Comparison of ENCODE assay signal across 18 cellular contexts in the genomic region with DNA sequence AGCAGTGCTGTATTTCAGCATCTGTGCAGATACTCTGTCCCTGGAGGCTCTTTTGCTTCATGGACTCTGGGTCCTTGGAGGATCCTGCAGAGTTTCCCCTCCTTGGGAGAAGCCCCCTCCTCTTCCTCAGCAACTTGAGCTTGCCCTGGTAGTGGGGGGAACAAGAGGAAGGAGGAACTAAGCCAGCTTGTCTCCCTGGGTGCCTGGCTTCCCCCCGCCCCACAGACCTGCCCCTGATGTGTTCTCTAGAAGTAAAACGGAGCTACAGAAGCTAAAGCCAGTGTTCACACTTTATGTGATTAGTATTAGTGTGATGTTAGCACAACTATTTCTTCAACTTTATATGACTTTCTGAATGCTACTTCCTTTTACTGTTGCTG. TPM values are rescaled to one million over a fixed set of nuclear protein-coding genes. Genes with fewer than 3 reads are reported as not detected.
DNase-seq lines count a peak whose midpoint lies in the region; ATAC-seq, FAIRE-seq and TF ChIP-seq lines count a peak whose summit lies in the region.
"Had no signal": no experiment of that assay in that cellular context is flagged by ENCODE, and none has a peak within 500 bp of the region (broad histone marks: within the 10 kb centered on the region; RNA-seq: fewer than 3 reads in every experiment).

No MANE protein-coding gene starts in this region.

- no peak overlapping the region for H3K9ac ChIP-seq in endothelial cell of umbilical vein (replicated peaks; ENCODE audit: extremely low read depth, insufficient read depth, low read length)

- CTCF ChIA-PET in activated naive CD4-positive, alpha-beta T cell treated with anti-CD3 and anti-CD28 coated beads, Interleukin-2, amount 10 ng/mL, durations not matched to agents 7 days and 5 days (lab: Charles Lee), result interaction anchor here (1.0 kb wide), 1 partner anchor 10 kb away, joined by 3 read pairs; no protein-coding TSS in a partner anchor
- CTCF ChIA-PET in endothelial cell of umbilical vein (lab: Charles Lee), result no interaction called here

- TF ChIP-seq CTCF in NB4 (IDR thresholded peaks at IDR 0.05; ENCODE audit: low read depth, low read length) (no peak), endothelial cell of umbilical vein (IDR thresholded peaks at IDR 0.05; ENCODE audit: extremely low read depth in 1 of 2, insufficient read depth in 1 of 2, low read depth in 1 of 2, low read length in 2 of 2) (no peak), stomach (IDR thresholded peaks at IDR 0.05) (no peak)

- ATAC-seq in GM21360 (IDR thresholded peaks at IDR 0.05; ENCODE audit: unreplicated experiment) (no peak), GM19455 (IDR thresholded peaks at IDR 0.05; ENCODE audit: unreplicated experiment) (no peak)
- ATAC-seq: esophagus mucosa had no signal

- H3K27me3 ChIP-seq in endothelial cell of umbilical vein (ENCODE audit: control insufficient read depth in 2 of 2, insufficient read depth in 2 of 2, low read length in 2 of 2) (no peaks in the 10 kb centered on the region), stomach (no peaks in the 10 kb centered on the region)

- no peaks in the 10 kb centered on the region for H3K9me1 ChIP-seq in endothelial cell of umbilical vein (replicated peaks; ENCODE audit: control insufficient read depth, extremely low read depth, insufficient read depth, low read length)

- dilution Hi-C loops in endothelial cell of umbilical vein (cut with MboI; ENCODE audit: extremely low pct_ligation_motif_present, low sequenced_read_pairs), result no loop called here

- H3K9me3 Mint-ChIP-seq in activated naive CD4-positive, alpha-beta T cell treated with anti-CD3 and anti-CD28 coated beads, Interleukin-2, amount 10 ng/mL, durations not matched to agents 7 days and 5 days, result no peaks in the 10 kb centered on the region

- peaks cover 68% of the 10 kb centered on the region for H3K4me1 ChIP-seq in endothelial cell of umbilical vein (ENCODE audit: control insufficient read depth, extremely low read depth, insufficient read depth, low read length)
- peaks cover 51 to 82% (median 63%) of the 10 kb centered on the region in 4 donors for H3K4me1 ChIP-seq in stomach

- no peak overlapping the region for H2AFZ ChIP-seq in endothelial cell of umbilical vein (ENCODE audit: low read depth, low read length)

- no peaks in the 10 kb centered on the region for H3K36me3 Mint-ChIP-seq in activated naive CD4-positive, alpha-beta T cell treated with anti-CD3 and anti-CD28 coated beads, Interleukin-2, amount 10 ng/mL, durations not matched to agents 7 days and 5 days

- POLR2A ChIA-PET in endothelial cell of umbilical vein (lab: Charles Lee), result no interaction called here

- no peaks in the 10 kb centered on the region for H4K20me1 ChIP-seq in endothelial cell of umbilical vein (replicated peaks; ENCODE audit: control insufficient read depth, extremely low read depth, insufficient read depth, low read length)

- no peak for FAIRE-seq in endothelial cell of umbilical vein (lab: Jason Lieb, UNC)
- FAIRE-seq: GM18507 had no signal

- peaks cover 86% of the 10 kb centered on the region for H3K79me2 ChIP-seq in endothelial cell of umbilical vein (ENCODE audit: control insufficient read depth, insufficient read depth, low read length)

- BruUV-seq in endothelial cell of umbilical vein (replicated peaks; lab: Mats Ljungman, UMichigan), result no TSS peak

- H3K36me3 ChIP-seq in endothelial cell of umbilical vein (ENCODE audit: control insufficient read depth in 2 of 2, extremely low read depth in 1 of 2, insufficient read depth in 2 of 2, low read length in 2 of 2) (no peaks in the 10 kb centered on the region), stomach (no peaks in the 10 kb centered on the region)

- H3K27me3 Mint-ChIP-seq in activated naive CD4-positive, alpha-beta T cell treated with anti-CD3 and anti-CD28 coated beads, Interleukin-2, amount 10 ng/mL, durations not matched to agents 7 days and 5 days, result peaks cover 95% of the 10 kb centered on the region

- peak overlapping the region; percentile 94 for H3K27ac Mint-ChIP-seq in activated naive CD4-positive, alpha-beta T cell treated with anti-CD3 and anti-CD28 coated beads, Interleukin-2, amount 10 ng/mL, durations not matched to agents 7 days and 5 days

- no peak overlapping the region for H3K4me2 ChIP-seq in endothelial cell of umbilical vein (ENCODE audit: insufficient read depth, low read length)

- peaks cover 53% of the 10 kb centered on the region for H3K4me1 Mint-ChIP-seq in activated naive CD4-positive, alpha-beta T cell treated with anti-CD3 and anti-CD28 coated beads, Interleukin-2, amount 10 ng/mL, durations not matched to agents 7 days and 5 days

- intact Hi-C loops in endothelial cell of umbilical vein (cut with micrococcal nuclease), result no loop called here
- intact Hi-C loops in stomach (cut with DNase I; ENCODE audit: low total_unique reads), result no loop called here

- WGBS in stomach, 5 donors, result 83 to 95% (median 88%) methylated on average over 2 of the region's 2 CpGs

- no peak for TF ChIP-seq POLR2A in NB4 (IDR thresholded peaks at IDR 0.05; ENCODE audit: extremely low read depth, insufficient read length)
- TF ChIP-seq POLR2A in endothelial cell of umbilical vein (IDR thresholded peaks at IDR 0.05; ENCODE audit: low read depth, low read length), result no peak
- TF ChIP-seq POLR2A in stomach (IDR thresholded peaks at IDR 0.05), result no peak

- DNase-seq in activated naive CD4-positive, alpha-beta T cell treated with anti-CD3 and anti-CD28 coated beads, Interleukin-2, amount 10 ng/mL, durations not matched to agents 7 days and 5 days, result no peak
- no peak for DNase-seq in activated naive CD4-positive, alpha-beta T cell treated with Interleukin-2 at 50 U/mL for 16 hours
- DNase-seq in NB4 (ENCODE audit: low read depth) (peak; percentile 54), endothelial cell of umbilical vein (ENCODE audit: low read depth, low spot score) (no peak), stomach (peak; percentile 20), GM03348 (ENCODE audit: low spot score) (no peak)
- DNase-seq: activated CD4-positive, CD25-positive, alpha-beta regulatory T cell; anterior cingulate cortex; DMS153; NCI-H2029; NCI-H446 treated with DMSO at 0.1 percent for 48 hours; stimulated activated CD4-positive, alpha-beta T cell treated with anti-CD3 and anti-CD28 coated beads, Interleukin-15, amount 100 ng/mL, for 24 hours had no signal

- TF ChIP-seq EP300 in stomach (IDR thresholded peaks at IDR 0.05), result no peak

- H3K4me3 ChIP-seq in NB4 (ENCODE audit: low read depth, low read length), result no peak overlapping the region
- no peak overlapping the region for H3K4me3 ChIP-seq in endothelial cell of umbilical vein (replicated peaks in 1 of 3; ENCODE audit: insufficient read depth in 1 of 3, low read depth in 1 of 3, low read length in 3 of 3)
- no peak overlapping the region for H3K4me3 ChIP-seq in stomach
- H3K4me3 ChIP-seq: coronary artery, lung had no signal

- H3K27ac ChIP-seq in endothelial cell of umbilical vein (ENCODE audit: insufficient read depth, low read depth, low read length) (peak overlapping the region; percentile 18), stomach (no peak overlapping the region)
- H3K27ac ChIP-seq: coronary artery had no signal

- H3K9me3 ChIP-seq in endothelial cell of umbilical vein (replicated peaks; ENCODE audit: control insufficient read depth, insufficient read depth, low read length) (no peaks in the 10 kb centered on the region), stomach (no peaks in the 10 kb centered on the region)

- H3K4me3 Mint-ChIP-seq in activated naive CD4-positive, alpha-beta T cell treated with anti-CD3 and anti-CD28 coated beads, Interleukin-2, amount 10 ng/mL, durations not matched to agents 7 days and 5 days, result peak overlapping the region; percentile 72

TF ChIP-seq in endothelial cell of umbilical vein, 7 proteins besides CTCF, POLR2A, EP300 and RAD21:
- TF ChIP-seq, protein P1, sequence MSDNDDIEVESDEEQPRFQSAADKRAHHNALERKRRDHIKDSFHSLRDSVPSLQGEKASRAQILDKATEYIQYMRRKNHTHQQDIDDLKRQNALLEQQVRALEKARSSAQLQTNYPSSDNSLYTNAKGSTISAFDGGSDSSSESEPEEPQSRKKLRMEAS (IDR thresholded peaks at IDR 0.05; ENCODE audit: insufficient read depth, insufficient read length), result no peak
- TF ChIP-seq FOS (IDR thresholded peaks at IDR 0.05; ENCODE audit: borderline replicate concordance, insufficient read depth, low read length), result no peak
- no peak for TF ChIP-seq JUN (IDR thresholded peaks at IDR 0.05; ENCODE audit: borderline replicate concordance, insufficient read depth, insufficient read length, low read depth)
- no peak for TF ChIP-seq POLR2AphosphoS5 (IDR thresholded peaks at IDR 0.05; ENCODE audit: insufficient read depth, low read depth, low read length)
- no peak for TF ChIP-seq GATA2 (IDR thresholded peaks at IDR 0.05; ENCODE audit: insufficient read depth, insufficient read length, low read depth, low read length)
TF ChIP-seq in endothelial cell of umbilical vein: peak in this region for 0.

RNA-seq across cellular contexts. Expression of gene RGS12, which starts 10.6 kb away (rescaled TPM):
- total RNA-seq in endothelial cell of umbilical vein (75.4 and 78.0 TPM in 2 replicates), stomach (10 to 100 TPM in 2 of 5 donors, 1 to 10 TPM in 3; 3.5 to 51.8 (median 9.0) TPM)
- polyA plus RNA-seq in endothelial cell of umbilical vein (38.1 and 65.2 TPM in 2 replicates), stomach (10 to 100 TPM; 18.9 to 35.2 (median 20.5) TPM)
- polyA plus RNA-seq in endothelial cell of umbilical vein (2011; cell fraction: cytosol; rRNA removed), result 25.3 and 31.2 TPM in 2 replicates
- 102 and 126 TPM in 2 replicates for polyA plus RNA-seq in endothelial cell of umbilical vein (2011; cell fraction: nucleus; rRNA removed)
- 38.5 and 42.4 TPM in 2 replicates for polyA plus RNA-seq in endothelial cell of umbilical vein (2012)
- polyA minus RNA-seq in endothelial cell of umbilical vein, result 49.0 and 68.5 TPM in 2 replicates
- polyA minus RNA-seq in endothelial cell of umbilical vein (2011; cell fraction: cytosol; rRNA and poly(A)+ RNA removed), result 2.3 TPM
- 62.7 and 105 TPM in 2 replicates for polyA minus RNA-seq in endothelial cell of umbilical vein (2011; cell fraction: nucleus; rRNA and poly(A)+ RNA removed)

RNA-seq across cellular contexts. Expression of gene MSANTD1, which starts 54.5 kb away (rescaled TPM):
- total RNA-seq in endothelial cell of umbilical vein (0.88 and 1.2 TPM in 2 replicates), stomach (1 to 10 TPM in 4 of 5 donors, not detected in 1; 1.7 to 5.8 (median 4.1) TPM)
- polyA plus RNA-seq in endothelial cell of umbilical vein (0.14 and 0.18 TPM in 2 replicates), stomach (1 to 10 TPM in 1 of 3 donors, under 1 TPM in 1, not detected in 1; 0.31 to 1.1 TPM)
- 0.05 and 0.06 TPM in 2 replicates for polyA plus RNA-seq in endothelial cell of umbilical vein (2011; cell fraction: cytosol; rRNA removed)
- polyA plus RNA-seq in endothelial cell of umbilical vein (2011; cell fraction: nucleus; rRNA removed), result 1.4 TPM in 2 replicates
- polyA plus RNA-seq in endothelial cell of umbilical vein (2012), result 0.15 and 0.18 TPM in 2 replicates
- polyA minus RNA-seq in endothelial cell of umbilical vein, result 0.78 and 1.1 TPM in 2 replicates
- not detected for polyA minus RNA-seq in endothelial cell of umbilical vein (2011; cell fraction: cytosol; rRNA and poly(A)+ RNA removed)
- polyA minus RNA-seq in endothelial cell of umbilical vein (2011; cell fraction: nucleus; rRNA and poly(A)+ RNA removed), result 1.9 and 3.9 TPM in 2 replicates

Comparison
In these comparisons a context has a peak if more than half of its experiments do, and no peak if none do; other contexts are left out.
1. DNase-seq: peak in NB4 (single experiment) and stomach (single experiment); none in activated naive CD4-positive, alpha-beta T cell treated with anti-CD3 and anti-CD28 coated beads, Interleukin-2, amount 10 ng/mL, durations not matched to agents 7 days and 5 days (single experiment), activated naive CD4-positive, alpha-beta T cell treated with Interleukin-2 at 50 U/mL for 16 hours (single experiment), endothelial cell of umbilical vein (single experiment) and GM03348 (single experiment).